ENCODE assay signal across 11 cellular contexts in the genomic region with DNA sequence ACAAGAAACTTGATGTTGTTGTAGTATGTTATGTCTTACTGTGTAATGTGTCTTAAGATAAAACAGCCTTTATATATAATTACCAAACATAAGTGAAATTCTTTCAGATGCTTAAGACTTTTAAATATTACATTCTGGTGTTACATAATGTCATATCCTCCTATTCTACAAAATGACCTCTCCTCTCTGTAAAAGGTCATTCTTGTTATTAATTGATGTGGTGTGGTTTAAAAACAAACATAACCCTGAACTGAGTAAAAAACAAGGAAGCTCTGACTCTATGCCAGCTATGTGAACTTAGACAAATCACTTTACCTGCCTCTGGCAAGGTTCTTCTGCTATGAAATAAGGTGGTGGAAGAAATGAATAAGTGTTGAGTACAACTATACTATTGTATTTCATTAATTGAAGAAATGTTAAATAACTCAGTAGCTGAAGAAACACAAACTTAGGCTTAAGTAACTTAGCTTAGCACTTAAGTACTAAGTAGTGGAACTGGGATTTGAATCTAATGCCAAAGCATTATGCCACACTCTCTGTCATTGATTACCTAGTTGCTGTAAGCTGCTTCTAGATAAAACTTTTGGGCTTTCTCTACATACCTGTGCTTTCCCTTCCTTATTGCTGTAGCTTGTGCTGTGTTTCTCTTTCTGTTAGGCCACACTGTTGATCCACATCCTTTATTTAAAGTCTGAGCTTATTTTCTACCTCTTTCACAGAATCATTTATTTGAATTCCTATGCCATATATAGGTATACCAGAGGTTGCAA. TPM values are rescaled to one million over a fixed set of nuclear protein-coding genes. Genes with fewer than 3 reads are reported as not detected.
DNase-seq lines count a peak whose midpoint lies in the region; ATAC-seq and TF ChIP-seq lines count a peak whose summit lies in the region.
"Had no signal": no experiment of that assay in that cellular context is flagged by ENCODE, and none has a peak within 500 bp of the region (broad histone marks: within the 10 kb centered on the region; RNA-seq: fewer than 3 reads in every experiment).

No MANE protein-coding gene starts in this region.

- H2BK120ac ChIP-seq in mesenchymal stem cell (ENCODE audit: low read depth, low read length), result no peak overlapping the region

- no peaks in the 10 kb centered on the region for H3K9me3 ChIP-seq in HEK293 (ENCODE audit: control insufficient read depth, insufficient read depth, low read depth, low read length)
- H3K9me3 ChIP-seq in body of pancreas, result no peaks in the 10 kb centered on the region
- no peaks in the 10 kb centered on the region for H3K9me3 ChIP-seq in mesenchymal stem cell (ENCODE audit: control insufficient read depth, low read length)
- H3K9me3 ChIP-seq in thyroid gland, result no peaks in the 10 kb centered on the region
- H3K9me3 ChIP-seq: prostate gland had no signal

- H3K27me3 ChIP-seq in body of pancreas, result no peaks in the 10 kb centered on the region
- H3K27me3 ChIP-seq in mesenchymal stem cell (ENCODE audit: control insufficient read depth in 1 of 2, insufficient read depth in 1 of 2, low read length in 2 of 2), result no peaks in the 10 kb centered on the region
- no peaks in the 10 kb centered on the region for H3K27me3 ChIP-seq in thyroid gland

- H2AK5ac ChIP-seq in mesenchymal stem cell (ENCODE audit: low read length, severe bottlenecking), result no peak overlapping the region

- no peak overlapping the region for H3K4me2 ChIP-seq in mesenchymal stem cell (ENCODE audit: low read length, poor library complexity, severe bottlenecking)

- H2BK15ac ChIP-seq in mesenchymal stem cell (ENCODE audit: low read depth, poor library complexity, severe bottlenecking), result no peak overlapping the region

- no peak overlapping the region for H3K23ac ChIP-seq in mesenchymal stem cell (ENCODE audit: low read length in 2 of 2)

- H2BK5ac ChIP-seq in mesenchymal stem cell (ENCODE audit: low read depth, low read length, poor library complexity, severe bottlenecking), result no peak overlapping the region

- H3K4me1 ChIP-seq in HEK293 (ENCODE audit: control insufficient read depth, insufficient read depth, low read length) (peaks cover 16% of the 10 kb centered on the region), body of pancreas (peaks cover 22% of the 10 kb centered on the region), mesenchymal stem cell (ENCODE audit: control insufficient read depth, insufficient read depth, low read depth, low read length) (no peaks in the 10 kb centered on the region), thyroid gland (peaks cover 20 to 35% of the 10 kb centered on the region in 2 donors)
- H3K4me1 ChIP-seq: prostate gland had no signal

- H3K27ac ChIP-seq in HEK293 (ENCODE audit: extremely low read depth, low read depth, low read length), result no peak overlapping the region
- peak overlapping the region; percentile 21 to 80 (median 77) for H3K27ac ChIP-seq in body of pancreas
- no peak overlapping the region for H3K27ac ChIP-seq in mesenchymal stem cell (ENCODE audit: low read length, poor library complexity, severe bottlenecking)
- peak overlapping the region; percentile 75 to 86 (median 83) for H3K27ac ChIP-seq in thyroid gland
- H3K27ac ChIP-seq: prostate gland, WERI-Rb-1 had no signal

- H3K79me1 ChIP-seq in mesenchymal stem cell (replicated peaks; ENCODE audit: low read length, poor library complexity, severe bottlenecking), result no peaks in the 10 kb centered on the region

- DNase-seq in body of pancreas, result no peak
- no peak for DNase-seq in mesenchymal stem cell
- DNase-seq in thyroid gland, result no peak
- no peak for DNase-seq in NCI-H446 treated with DMSO at 0.1 percent for 48 hours (lab: John Stamatoyannopoulos, UW)
- DNase-seq in ecto neural progenitor cell (ENCODE audit: low spot score), result no peak
- DNase-seq: activated T-cell treated with anti-CD3 and anti-CD28 coated beads, Interleukin-2, amount 50 U/mL, for 1 hour had no signal

- CTCF ChIA-PET in HEK293 (lab: Yijun Ruan, JAX), result interaction anchor here (0.6 to 1.4 kb wide), 3 partner anchors 9 to 696 kb away, joined by 3 to 6 read pairs (median 5); no protein-coding TSS in a partner anchor

- peak overlapping the region in 1 of 2 experiments; percentile 21 for H3K18ac ChIP-seq in mesenchymal stem cell (ENCODE audit: low read depth in 1 of 2, low read length in 2 of 2)

- intact Hi-C loops in body of pancreas (cut with DNase I) (no loop called here), thyroid gland (cut with DNase I) (no loop called here)

- no peak overlapping the region for H3K4ac ChIP-seq in mesenchymal stem cell (ENCODE audit: low read depth in 1 of 2, low read length in 2 of 2)

- no peak overlapping the region for H4K8ac ChIP-seq in mesenchymal stem cell (ENCODE audit: low read length)

- peak overlapping the region; percentile 92 for H3K9ac ChIP-seq in mesenchymal stem cell (ENCODE audit: low read length)

- no peak for TF ChIP-seq POLR2A in body of pancreas (IDR thresholded peaks at IDR 0.05)
- no peak for TF ChIP-seq POLR2A in thyroid gland (IDR thresholded peaks at IDR 0.05)

- ATAC-seq in body of pancreas (peak; percentile 81), HG03095 (IDR thresholded peaks at IDR 0.05; ENCODE audit: unreplicated experiment) (no peak)
- ATAC-seq: HCT116 had no signal

- no peak overlapping the region for H2BK12ac ChIP-seq in mesenchymal stem cell (ENCODE audit: low read length in 2 of 2)

- POLR2A ChIA-PET in HEK293 (lab: Yijun Ruan, JAX), result no interaction called here

- no peak overlapping the region for H3K14ac ChIP-seq in mesenchymal stem cell (ENCODE audit: low read length in 2 of 2)

- TF ChIP-seq CTCF in HEK293 (tag by site-specific recombination; IDR thresholded peaks at IDR 0.05), result no peak
- no peak for TF ChIP-seq CTCF in body of pancreas (IDR thresholded peaks at IDR 0.05)
- TF ChIP-seq CTCF in thyroid gland (IDR thresholded peaks at IDR 0.05), result no peak

- no peak overlapping the region for H3K4me3 ChIP-seq in HEK293 (ENCODE audit: low read depth, low read length)
- H3K4me3 ChIP-seq in body of pancreas, result no peak overlapping the region
- H3K4me3 ChIP-seq in mesenchymal stem cell (ENCODE audit: insufficient read depth in 1 of 2, low read depth in 1 of 2, low read length in 2 of 2), result peak overlapping the region in 1 of 2 experiments; percentile 43
- H3K4me3 ChIP-seq in thyroid gland (replicated peaks in 1 of 3), result no peak overlapping the region
- H3K4me3 ChIP-seq: prostate gland had no signal

- no peak overlapping the region for H2AFZ ChIP-seq in mesenchymal stem cell (ENCODE audit: low read depth, low read length)

- H4K91ac ChIP-seq in mesenchymal stem cell (ENCODE audit: low read length), result no peak overlapping the region

- H3K36me3 ChIP-seq in HEK293 (ENCODE audit: control insufficient read depth in 2 of 2, insufficient read depth in 1 of 2, low read length in 2 of 2) (no peaks in the 10 kb centered on the region), body of pancreas (replicated peaks in 1 of 2; ENCODE audit: insufficient read depth in 1 of 2, low read depth in 2 of 2) (no peaks in the 10 kb centered on the region), mesenchymal stem cell (ENCODE audit: control insufficient read depth in 1 of 2, insufficient read depth in 2 of 2, low read depth in 1 of 2, low read length in 2 of 2) (peaks cover 0 to 16% of the 10 kb centered on the region in 2 experiments), thyroid gland (no peaks in the 10 kb centered on the region)
- H3K36me3 ChIP-seq: prostate gland, WERI-Rb-1 had no signal

TF ChIP-seq in HEK293, 187 proteins besides CTCF, POLR2A, EP300 and RAD21:
- 0 out of 2 replicates have a peak, but pooled peaks have one; percentile 17 for TF ChIP-seq ZNF664 (tag by site-specific recombination; IDR thresholded peaks at IDR 0.05)
- no peak for TF ChIP-seq ZNF292 (tag by site-specific recombination; IDR thresholded peaks at IDR 0.05; ENCODE audit: borderline replicate concordance, low read depth)

RNA-seq across cellular contexts. Expression of a gene that starts 0.9 kb away (rescaled TPM):
- total RNA-seq in body of pancreas, result 10 to 100 TPM in 1 of 2 donors, 1 to 10 TPM in 1; 9.3 to 19.8 TPM
- 0.91 TPM for polyA plus RNA-seq in mesenchymal stem cell (2013, experiment 1 of 2)
- 0.74 TPM for polyA plus RNA-seq in mesenchymal stem cell (2013, experiment 2 of 2)
- 10 to 100 TPM; 48.4 to 79.3 (median 66.6) TPM for total RNA-seq in thyroid gland

Comparison
In these comparisons a context has a peak if more than half of its experiments do, and no peak if none do; other contexts are left out.
1. H3K27ac ChIP-seq: peak in body of pancreas (4 of 4) and thyroid gland (3 of 3); none in HEK293 (single experiment) and mesenchymal stem cell (single experiment).